Comparison of ENCODE assay signal across 18 cellular contexts in genomic region chr2:229887441-229887840, GRCh38.
"Had no signal": no experiment of that assay in that cellular context is flagged by ENCODE, and none has a peak within 500 bp of the region (broad histone marks: within the 10 kb centered on the region; RNA-seq: fewer than 3 reads in every experiment).

No MANE protein-coding gene starts in this region.

- H3K4me1 Mint-ChIP-seq: mesothelial cell of epicardium had no signal

- DNase-seq: esophagus squamous epithelium; foreskin fibroblast; glutamatergic neuron; islet precursor cell; spleen; stimulated activated CD4-positive, alpha-beta T cell treated with anti-CD3 and anti-CD28 coated beads, Interleukin-15, amount 100 ng/mL, for 24 hours; stimulated activated CD4-positive, alpha-beta T cell treated with anti-CD3 and anti-CD28 coated beads, Interleukin-2, amount 100 ng/mL, for 24 hours; stimulated activated CD4-positive, alpha-beta T cell treated with anti-CD3 and anti-CD28 coated beads, Interleukin-4, amount 100 ng/mL, for 4 hours; stimulated activated naive CD4-positive, alpha-beta T cell; stomach; substantia nigra; trophoblast cell had no signal

- H3K4me3 Mint-ChIP-seq: dendritic cell treated with granulocyte-macrophage colony-stimulating factor and Interleukin-4, amounts not matched to agents 40 ng/mL and 50 ng/mL, for 4 days; mesothelial cell of epicardium had no signal

- H3K4me3 ChIP-seq: esophagus squamous epithelium, gastroesophageal sphincter, spleen, stomach had no signal

- H3K27me3 Mint-ChIP-seq: dendritic cell treated with granulocyte-macrophage colony-stimulating factor and Interleukin-4, amounts not matched to agents 40 ng/mL and 50 ng/mL, for 4 days had no signal

- H3K27ac Mint-ChIP-seq: dendritic cell treated with granulocyte-macrophage colony-stimulating factor and Interleukin-4, amounts not matched to agents 40 ng/mL and 50 ng/mL, for 4 days; mesothelial cell of epicardium had no signal

- H3K9me3 ChIP-seq: esophagus squamous epithelium, gastroesophageal sphincter, neutrophil, spleen, stomach had no signal

- H3K27me3 ChIP-seq: esophagus squamous epithelium, gastroesophageal sphincter, neutrophil, spleen, stomach had no signal

- H3K36me3 Mint-ChIP-seq: mesothelial cell of epicardium had no signal

- H3K9me3 Mint-ChIP-seq: dendritic cell treated with granulocyte-macrophage colony-stimulating factor and Interleukin-4, amounts not matched to agents 40 ng/mL and 50 ng/mL, for 4 days; mesothelial cell of epicardium had no signal

- ATAC-seq: gastroesophageal sphincter, left lobe of liver, sciatic nerve had no signal

- H3K27ac ChIP-seq: esophagus squamous epithelium, gastroesophageal sphincter, neutrophil, spleen, stomach had no signal
